In the genomic region with DNA sequence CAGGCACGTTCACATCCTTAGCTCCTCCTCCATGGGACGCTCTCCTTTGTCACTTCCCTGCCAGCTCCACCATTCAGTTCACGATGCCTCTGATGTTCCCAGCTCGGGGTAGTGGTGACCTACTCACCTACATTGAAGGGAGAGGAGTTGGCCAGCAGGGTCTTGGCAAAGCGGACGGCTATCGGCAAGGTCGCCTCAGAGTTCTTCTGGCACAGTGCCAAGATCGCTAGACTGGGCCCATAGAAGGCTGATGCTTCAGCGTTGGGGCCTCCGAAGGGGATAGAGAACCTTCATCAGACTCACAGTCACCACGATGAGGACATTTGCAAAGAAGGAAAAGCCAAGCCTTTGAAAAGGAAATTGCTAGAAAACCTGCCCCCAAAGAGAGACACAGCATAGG, we compare ENCODE assay signal across 33 cellular contexts. TPM values are rescaled to one million over a fixed set of nuclear protein-coding genes. Genes with fewer than 3 reads are reported as not detected.
"Had no signal": no experiment of that assay in that cellular context is flagged by ENCODE, and none has a peak within 500 bp of the region (broad histone marks: within the 10 kb centered on the region; RNA-seq: fewer than 3 reads in every experiment).

No MANE protein-coding gene starts in this region.

- H3K9me3 Mint-ChIP-seq: effector memory CD8-positive, alpha-beta T cell; mesothelial cell of epicardium; nephron; neural progenitor cell; stimulated activated memory B cell treated with anti-CD40 and anti-IgM and Interleukin-4, amounts not matched to agents 10 μg/mL and 1 μg/mL and 100 μg/mL, for 72 hours had no signal

- H3K27ac Mint-ChIP-seq: effector memory CD8-positive, alpha-beta T cell; mesothelial cell of epicardium; nephron; neural progenitor cell; stimulated activated memory B cell treated with anti-CD40 and anti-IgM and Interleukin-4, amounts not matched to agents 10 μg/mL and 1 μg/mL and 100 μg/mL, for 72 hours had no signal

- DNase-seq: cortex of kidney; effector memory CD8-positive, alpha-beta T cell; erythroblast; esophagus squamous epithelium; foreskin melanocyte; glutamatergic neuron; heart right ventricle; hippocampal formation; left cardiac atrium; left lung; mesenchymal stem cell; naive thymus-derived CD4-positive, alpha-beta T cell; nucleus accumbens; psoas muscle; spleen; stimulated activated CD4-positive, alpha-beta T cell treated with anti-CD3 and anti-CD28 coated beads, Interleukin-4, amount 100 ng/mL, for 4 hours; stimulated activated naive CD8-positive, alpha-beta T cell treated with anti-CD3 and anti-CD28 coated beads, Interleukin-15, Interleukin-2, amounts not matched to agents 100 U/mL and 50 U/mL, for 24 hours; upper lobe of left lung; uterus had no signal

- H3K4me3 Mint-ChIP-seq: effector memory CD8-positive, alpha-beta T cell; mesothelial cell of epicardium; naive thymus-derived CD4-positive, alpha-beta T cell; nephron; neural progenitor cell; stimulated activated memory B cell treated with anti-CD40 and anti-IgM and Interleukin-4, amounts not matched to agents 10 μg/mL and 1 μg/mL and 100 μg/mL, for 72 hours had no signal

- H3K4me1 Mint-ChIP-seq: mesothelial cell of epicardium; naive thymus-derived CD4-positive, alpha-beta T cell; nephron; neural progenitor cell; stimulated activated memory B cell treated with anti-CD40 and anti-IgM and Interleukin-4, amounts not matched to agents 10 μg/mL and 1 μg/mL and 100 μg/mL, for 72 hours had no signal

- H3K36me3 Mint-ChIP-seq: mesothelial cell of epicardium; naive thymus-derived CD4-positive, alpha-beta T cell; neural progenitor cell; stimulated activated memory B cell treated with anti-CD40 and anti-IgM and Interleukin-4, amounts not matched to agents 10 μg/mL and 1 μg/mL and 100 μg/mL, for 72 hours had no signal

- ATAC-seq: effector memory CD8-positive, alpha-beta T cell; heart right ventricle; left cardiac atrium; left lung; naive thymus-derived CD4-positive, alpha-beta T cell; psoas muscle; right cardiac atrium; stimulated activated memory B cell treated with anti-CD40 and anti-IgM and Interleukin-4, amounts not matched to agents 10 μg/mL and 1 μg/mL and 100 μg/mL, for 72 hours; stimulated activated naive CD8-positive, alpha-beta T cell treated with anti-CD3 and anti-CD28 coated beads, Interleukin-15, Interleukin-2, amounts not matched to agents 100 U/mL and 50 U/mL, for 24 hours had no signal

RNA-seq across cellular contexts. Expression of a gene that starts 3.0 kb away (rescaled TPM):
- total RNA-seq: dermis microvascular lymphatic vessel endothelial cell; esophagus squamous epithelium; heart right ventricle; kidney epithelial cell; left cardiac atrium; left lung; lower leg skin; lung microvascular endothelial cell; mesothelial cell of epicardium; mucosa of gallbladder; naive thymus-derived CD4-positive, alpha-beta T cell; osteocyte; psoas muscle; renal cortical epithelial cell; right cardiac atrium; spleen; tibial nerve; upper lobe of left lung; uterus had no signal

RNA-seq across cellular contexts. Expression of a gene that starts 24.0 kb away (rescaled TPM):
- total RNA-seq: dermis microvascular lymphatic vessel endothelial cell, left cardiac atrium, lung microvascular endothelial cell, mesothelial cell of epicardium, osteocyte, right cardiac atrium, thoracic aorta, tibial nerve, uterus had no signal

RNA-seq across cellular contexts. Expression of a gene that starts 36.3 kb away (rescaled TPM):
- total RNA-seq: esophagus squamous epithelium; heart right ventricle; kidney epithelial cell; left cardiac atrium; left lung; lower leg skin; lung microvascular endothelial cell; mesothelial cell of epicardium; mucosa of gallbladder; naive thymus-derived CD4-positive, alpha-beta T cell; osteocyte; psoas muscle; renal cortical epithelial cell; right cardiac atrium; spleen; thoracic aorta; tibial nerve; upper lobe of left lung; uterus had no signal
